Comparison of ENCODE assay signal across 5 cellular contexts in genomic region chr4:151404802-151405201, GRCh38. TPM values are rescaled to one million over a fixed set of nuclear protein-coding genes. Genes with fewer than 3 reads are reported as not detected.
DNase-seq lines count a peak whose midpoint lies in the region; ATAC-seq and TF ChIP-seq lines count a peak whose summit lies in the region.
"Not testable (repeated sequence)": the region's sequence is repeated elsewhere in the genome, so short reads cannot be mapped to it uniquely, and the experiment has no call there.
"Had no signal": no experiment of that assay in that cellular context is flagged by ENCODE, and none has a peak within 500 bp of the region (broad histone marks: within the 10 kb centered on the region; RNA-seq: fewer than 3 reads in every experiment).

No MANE protein-coding gene starts in this region.

- TF ChIP-seq CTCF in lower lobe of right lung (IDR thresholded peaks at IDR 0.05); lung (IDR thresholded peaks at IDR 0.05; ENCODE audit: control extremely low read depth, extremely low read depth): not testable (repeated sequence)

- H3K36me3 ChIP-seq in lower lobe of right lung; lung (ENCODE audit: control insufficient read depth in 2 of 2, insufficient read depth in 2 of 2, low read length in 2 of 2): not testable (repeated sequence)

- not testable (repeated sequence) for H3K4me3 ChIP-seq in lower lobe of right lung, lung

- WGBS in lung, 2 donors: 66 to 68% methylated on average over 7 of the region's 7 CpGs

- not testable (repeated sequence) for H3K27ac ChIP-seq in lower lobe of right lung; lung (ENCODE audit: low read depth in 1 of 2, low read length in 1 of 2)

- H3K27me3 ChIP-seq in lower lobe of right lung (ENCODE audit: low read depth); lung (ENCODE audit: control insufficient read depth, insufficient read depth): not testable (repeated sequence)

- peaks cover 19% of the 10 kb centered on the region for H3K4me1 ChIP-seq in lower lobe of right lung
- H3K4me1 ChIP-seq in lung (ENCODE audit: control insufficient read depth in 2 of 2, insufficient read depth in 2 of 2, low read length in 2 of 2): not testable (repeated sequence)

- DNase-seq in lower lobe of right lung: peak; percentile 52
- DNase-seq in lung (ENCODE audit: low spot score): peak; percentile 37

- H3K9me3 ChIP-seq in lower lobe of right lung; lung (ENCODE audit: control insufficient read depth in 2 of 2, insufficient read depth in 1 of 2, low read length in 1 of 2): not testable (repeated sequence)

- not testable (repeated sequence) for ATAC-seq in lower lobe of right lung; lung (ENCODE audit: insufficient read depth, low FRiP score)

- intact Hi-C loops in lower lobe of right lung (cut with DNase I): not testable (repeated sequence)

RNA-seq across cellular contexts. Expression of gene FHIP1A, which starts 4.2 kb away (rescaled TPM):
- total RNA-seq in lower lobe of right lung: 14.3 TPM
- total RNA-seq in lung: 10 to 100 TPM; 21.8 to 27.1 TPM
- 1 to 10 TPM; 1.5 to 2.2 TPM for polyA plus RNA-seq in lung
- polyA plus RNA-seq: AG04450; CD14-positive monocyte; CD8-positive, alpha-beta memory T cell had no signal
